29 cellular contexts compared by ENCODE assay signal in the genomic region with DNA sequence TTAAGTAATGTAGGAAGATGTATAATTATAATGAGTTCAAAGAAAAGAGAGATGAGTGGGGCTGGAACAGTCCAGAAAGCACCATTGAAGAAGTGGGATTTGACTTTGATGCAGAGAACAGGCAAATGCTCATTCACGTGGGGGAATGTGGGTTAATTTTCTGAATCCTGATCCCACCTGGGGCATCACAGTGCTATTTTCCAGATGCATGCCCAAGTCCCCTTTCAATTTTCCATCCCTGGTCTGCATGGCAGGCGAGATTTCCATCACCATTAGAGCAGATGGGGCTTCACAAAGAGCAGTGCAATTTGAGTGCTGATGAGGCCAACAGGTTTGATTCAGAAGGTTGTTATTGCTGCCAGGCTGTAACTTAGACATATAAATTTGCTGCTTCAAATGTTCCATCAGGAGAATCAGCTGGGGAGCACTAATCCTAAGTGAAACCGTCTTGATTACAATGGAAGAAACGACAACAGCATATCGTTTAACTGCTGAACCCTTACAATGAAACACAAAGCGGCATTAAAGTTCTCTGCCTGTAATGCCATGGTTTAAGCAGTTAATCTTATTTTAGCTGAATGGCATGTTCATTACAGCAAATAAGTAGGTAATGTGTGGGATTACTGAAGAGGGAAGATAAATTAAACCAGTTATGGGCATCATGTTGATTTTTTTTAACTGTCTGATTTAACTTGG. TPM values are rescaled to one million over a fixed set of nuclear protein-coding genes. Genes with fewer than 3 reads are reported as not detected.
DNase-seq lines count a peak whose midpoint lies in the region; ATAC-seq and TF ChIP-seq lines count a peak whose summit lies in the region.
"Had no signal": no experiment of that assay in that cellular context is flagged by ENCODE, and none has a peak within 500 bp of the region (broad histone marks: within the 10 kb centered on the region; RNA-seq: fewer than 3 reads in every experiment).

No MANE protein-coding gene starts in this region.

- no peaks in the 10 kb centered on the region for H3K9me2 ChIP-seq in hepatocyte (replicated peaks; ENCODE audit: insufficient read depth)

- H3K36me3 ChIP-seq in CD8-positive, alpha-beta T cell (ENCODE audit: insufficient read depth, low read length), result no peaks in the 10 kb centered on the region
- no peaks in the 10 kb centered on the region for H3K36me3 ChIP-seq in hepatocyte (replicated peaks; ENCODE audit: insufficient read depth, low read depth)
- no peaks in the 10 kb centered on the region for H3K36me3 ChIP-seq in body of pancreas (replicated peaks in 1 of 2; ENCODE audit: insufficient read depth in 1 of 2, low read depth in 2 of 2)
- no peaks in the 10 kb centered on the region for H3K36me3 ChIP-seq in prostate gland

- no peak overlapping the region for H3K4me2 ChIP-seq in hepatocyte
- H3K4me2 ChIP-seq: A549 had no signal

- H3K4me1 ChIP-seq in CD8-positive, alpha-beta T cell (ENCODE audit: insufficient read depth, low read length), result no peaks in the 10 kb centered on the region
- H3K4me1 ChIP-seq in hepatocyte (ENCODE audit: insufficient read depth), result no peaks in the 10 kb centered on the region
- peaks cover 11% of the 10 kb centered on the region for H3K4me1 ChIP-seq in body of pancreas
- no peaks in the 10 kb centered on the region for H3K4me1 ChIP-seq in prostate gland (replicated peaks)
- H3K4me1 ChIP-seq: A549, heart right ventricle had no signal

- peak overlapping the region; percentile 11 for H3K27ac Mint-ChIP-seq in CD8-positive, alpha-beta T cell
- H3K27ac Mint-ChIP-seq: activated CD8-positive, alpha-beta T cell treated with anti-CD3 and anti-CD28 coated beads, Interleukin-2, amount 10 ng/mL, durations not matched to agents 7 days and 5 days; activated naive CD8-positive, alpha-beta T cell treated with anti-CD3 and anti-CD28 coated beads, Interleukin-2, amount 50 U/mL, for 24 hours; B cell had no signal

- H3K79me2 ChIP-seq in hepatocyte, result no peaks in the 10 kb centered on the region

- WGBS in hepatocyte (ENCODE audit: low lambda C conversion rate, missing lambda C conversion rate), result 63% methylated on average over 6 of the region's 6 CpGs
- WGBS in body of pancreas, 2 donors, result 87 to 95% methylated on average over 6 of the region's 6 CpGs
- 61% methylated on average over 6 of the region's 6 CpGs for WGBS in prostate gland

- H3K9me3 Mint-ChIP-seq in CD8-positive, alpha-beta T cell, result no peaks in the 10 kb centered on the region
- H3K9me3 Mint-ChIP-seq: activated naive CD8-positive, alpha-beta T cell treated with anti-CD3 and anti-CD28 coated beads, Interleukin-2, amount 50 U/mL, for 24 hours; naive B cell had no signal

- no peaks in the 10 kb centered on the region for H3K9me3 ChIP-seq in CD8-positive, alpha-beta T cell (ENCODE audit: low read length)
- no peaks in the 10 kb centered on the region for H3K9me3 ChIP-seq in hepatocyte (ENCODE audit: low read depth)
- no peaks in the 10 kb centered on the region for H3K9me3 ChIP-seq in body of pancreas
- H3K9me3 ChIP-seq in prostate gland, result no peaks in the 10 kb centered on the region
- H3K9me3 ChIP-seq: A549, heart right ventricle had no signal

- ATAC-seq in CD8-positive, alpha-beta T cell, result no peak
- no peak for ATAC-seq in body of pancreas
- ATAC-seq: A549; activated CD8-positive, alpha-beta T cell treated with anti-CD3 and anti-CD28 coated beads, Interleukin-2, amount 10 ng/mL, durations not matched to agents 7 days and 5 days; activated naive CD8-positive, alpha-beta T cell treated with anti-CD3 and anti-CD28 coated beads, Interleukin-2, amount 50 U/mL, for 24 hours; heart right ventricle; Panc1 had no signal

- peaks cover 4% of the 10 kb centered on the region for H3K36me3 Mint-ChIP-seq in CD8-positive, alpha-beta T cell

- CTCF ChIA-PET in CD8-positive, alpha-beta T cell (lab: Charles Lee), result interaction anchor here (0.6 kb wide), 1 partner anchor 561 kb away, joined by 3 read pairs; no protein-coding TSS in a partner anchor

- H3K4me1 Mint-ChIP-seq in CD8-positive, alpha-beta T cell (ENCODE audit: low read depth), result no peaks in the 10 kb centered on the region
- H3K4me1 Mint-ChIP-seq: activated naive CD8-positive, alpha-beta T cell treated with anti-CD3 and anti-CD28 coated beads, Interleukin-2, amount 50 U/mL, for 24 hours; B cell; naive B cell had no signal

- no peak for DNase-seq in CD8-positive, alpha-beta T cell
- DNase-seq in NCI-H1092 treated with DMSO at 0.1 percent for 48 hours (lab: John Stamatoyannopoulos, UW), result peak; percentile 27
- DNase-seq in NCI-H524 (lab: John Stamatoyannopoulos, UW), result peak; percentile 82 to 95
- DNase-seq in hepatocyte (ENCODE audit: low spot score), result no peak
- DNase-seq in mucosa of gallbladder (ENCODE audit: low spot score), result no peak
- no peak for DNase-seq in body of pancreas
- no peak for DNase-seq in prostate gland (ENCODE audit: low spot score)
- no peak for DNase-seq in medulla oblongata (ENCODE audit: extremely low spot score)
- DNase-seq: activated CD4-positive, alpha-beta T cell treated with anti-CD3 and anti-CD28 coated beads for 1 hour; activated CD8-positive, alpha-beta T cell treated with anti-CD3 and anti-CD28 coated beads, Interleukin-2, amount 10 ng/mL, durations not matched to agents 7 days and 5 days; activated effector memory CD4-positive, alpha-beta T cell treated with Interleukin-2 at 50 U/mL for 16 hours; activated naive CD8-positive, alpha-beta T cell treated with anti-CD3 and anti-CD28 coated beads, Interleukin-2, amount 50 U/mL, for 24 hours; activated T-cell treated with anti-CD3 and anti-CD28 coated beads for 4 hours; DND-41; erythroblast; HCEC 1CT; heart right ventricle; left colon; mesendoderm; naive B cell; NCI-H1105 treated with DMSO at 0.1 percent for 48 hours; occipital lobe; SHP77 treated with DMSO at 0.1 percent for 48 hours; stimulated activated CD4-positive, alpha-beta T cell treated with anti-CD3 and anti-CD28 coated beads, Interleukin-1b, Interleukin-23, amount 100 ng/mL, for 48 hours; substantia nigra; T-helper 1 cell had no signal

- H2AFZ ChIP-seq in hepatocyte, result no peak overlapping the region

- no peak overlapping the region for H3K27ac ChIP-seq in CD8-positive, alpha-beta T cell (ENCODE audit: low read depth, low read length)
- peak overlapping the region; percentile 18 for H3K27ac ChIP-seq in hepatocyte
- H3K27ac ChIP-seq in body of pancreas, result no peak overlapping the region
- H3K27ac ChIP-seq in prostate gland, result no peak overlapping the region
- H3K27ac ChIP-seq: A549, heart right ventricle had no signal

- intact Hi-C loops in CD8-positive, alpha-beta T cell (cut with DNase I, micrococcal nuclease), result no loop called here
- intact Hi-C loops in body of pancreas (cut with DNase I), result no loop called here
- intact Hi-C loops in prostate gland (cut with DNase I), result no loop called here

- TF ChIP-seq CTCF in CD8-positive, alpha-beta T cell (IDR thresholded peaks at IDR 0.05), result no peak
- TF ChIP-seq CTCF in hepatocyte (IDR thresholded peaks at IDR 0.05; ENCODE audit: poor library complexity), result no peak
- TF ChIP-seq CTCF in body of pancreas (IDR thresholded peaks at IDR 0.05), result no peak
- no peak for TF ChIP-seq CTCF in prostate gland (IDR thresholded peaks at IDR 0.05)

- no peaks in the 10 kb centered on the region for H3K27me3 ChIP-seq in CD8-positive, alpha-beta T cell (ENCODE audit: insufficient read depth, low read length)
- H3K27me3 ChIP-seq in hepatocyte (no peaks in the 10 kb centered on the region), body of pancreas (no peaks in the 10 kb centered on the region), prostate gland (replicated peaks; ENCODE audit: insufficient read depth) (no peaks in the 10 kb centered on the region)
- H3K27me3 ChIP-seq: heart right ventricle had no signal

- POLR2A ChIA-PET in CD8-positive, alpha-beta T cell (lab: Charles Lee), result no interaction called here

- no peak overlapping the region for H3K4me3 Mint-ChIP-seq in CD8-positive, alpha-beta T cell
- H3K4me3 Mint-ChIP-seq: activated CD8-positive, alpha-beta T cell treated with anti-CD3 and anti-CD28 coated beads, Interleukin-2, amount 10 ng/mL, durations not matched to agents 7 days and 5 days; activated naive CD8-positive, alpha-beta T cell treated with anti-CD3 and anti-CD28 coated beads, Interleukin-2, amount 50 U/mL, for 24 hours; B cell had no signal

- H3K4me3 ChIP-seq in CD8-positive, alpha-beta T cell (ENCODE audit: low read depth, low read length), result no peak overlapping the region
- no peak overlapping the region for H3K4me3 ChIP-seq in hepatocyte
- H3K4me3 ChIP-seq in body of pancreas, result no peak overlapping the region
- H3K4me3 ChIP-seq in prostate gland, result no peak overlapping the region
- H3K4me3 ChIP-seq: A549, heart right ventricle had no signal

- TF ChIP-seq POLR2A in body of pancreas (IDR thresholded peaks at IDR 0.05), result no peak
- no peak for TF ChIP-seq POLR2A in prostate gland (IDR thresholded peaks at IDR 0.05)

- no peaks in the 10 kb centered on the region for H4K20me1 ChIP-seq in hepatocyte (ENCODE audit: insufficient read depth, poor library complexity, severe bottlenecking)

- H3K27me3 Mint-ChIP-seq in CD8-positive, alpha-beta T cell (ENCODE audit: low read depth), result no peaks in the 10 kb centered on the region
- H3K27me3 Mint-ChIP-seq: activated naive CD8-positive, alpha-beta T cell treated with anti-CD3 and anti-CD28 coated beads, Interleukin-2, amount 50 U/mL, for 24 hours; B cell; naive B cell had no signal

RNA-seq across cellular contexts. Expression of gene OSTM1, which starts 45.2 kb away (rescaled TPM):
- total RNA-seq in CD8-positive, alpha-beta T cell, result 10 to 100 TPM; 20.0 to 25.0 TPM
- total RNA-seq in hepatocyte (25.3 and 26.1 TPM in 2 replicates), mucosa of gallbladder (33.4 TPM), body of pancreas (10 to 100 TPM; 26.0 to 35.0 TPM), prostate gland (10 to 100 TPM; 44.6 to 73.1 TPM)
- 19.1 and 24.1 TPM in 2 replicates for polyA plus RNA-seq in hepatocyte

Comparison
In these comparisons a context has a peak if more than half of its experiments do, and no peak if none do; other contexts are left out.
1. DNase-seq: peak in NCI-H1092 treated with DMSO at 0.1 percent for 48 hours (single experiment) and NCI-H524 (2 of 2); none in CD8-positive, alpha-beta T cell (0 of 7), hepatocyte (single experiment), mucosa of gallbladder (single experiment), body of pancreas (0 of 4), prostate gland (single experiment) and medulla oblongata (single experiment).